Comparison of ENCODE assay signal across 27 cellular contexts in the genomic region with DNA sequence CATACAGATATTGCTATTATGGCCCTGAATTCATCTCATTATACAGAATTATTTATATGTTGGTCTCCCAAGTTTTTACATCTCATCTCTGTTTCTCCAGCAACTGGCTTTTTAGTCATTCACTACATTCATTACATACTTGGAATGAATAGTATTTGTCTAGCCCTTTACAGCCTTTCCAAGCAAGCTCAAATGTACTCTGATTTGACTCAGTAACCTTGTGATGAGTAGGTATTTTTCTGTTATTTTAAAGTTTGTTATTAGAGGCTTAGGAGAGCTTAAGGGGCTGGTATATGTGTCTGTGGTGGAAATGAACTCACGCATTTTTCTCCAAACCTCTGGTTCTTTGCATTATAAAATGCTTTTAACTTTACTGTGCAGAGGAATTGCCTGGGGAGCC.
"Had no signal": no experiment of that assay in that cellular context is flagged by ENCODE, and none has a peak within 500 bp of the region (broad histone marks: within the 10 kb centered on the region; RNA-seq: fewer than 3 reads in every experiment).

No MANE protein-coding gene starts in this region.

- H3K9me3 Mint-ChIP-seq: activated CD4-positive, alpha-beta T cell treated with anti-CD3 and anti-CD28 coated beads, Interleukin-2, amount 10 ng/mL, durations not matched to agents 7 days and 5 days; activated CD8-positive, alpha-beta T cell treated with anti-CD3 and anti-CD28 coated beads for 36 hours; activated naive CD4-positive, alpha-beta T cell treated with anti-CD3 and anti-CD28 coated beads, Interleukin-2, amount 50 U/mL, for 72 hours; activated T-cell treated with anti-CD3 and anti-CD28 coated beads, Interleukin-2, amount 50 U/mL, for 72 hours; dendritic cell treated with granulocyte-macrophage colony-stimulating factor and Interleukin-4, amounts not matched to agents 40 ng/mL and 50 ng/mL, for 4 days; endodermal cell; natural killer cell treated with Interleukin-12 subunit alpha and Interleukin-12 subunit beta and Interleukin-15 and Interleukin-18, amount 100 ng/mL, for 72 hours; stimulated activated memory B cell treated with anti-CD40 and anti-IgM and Interleukin-4, amounts not matched to agents 10 μg/mL and 1 μg/mL and 100 μg/mL, for 72 hours; stimulated activated naive CD8-positive, alpha-beta T cell treated with anti-CD3 and anti-CD28 coated beads, Interleukin-15, amount 100 ng/mL, for 72 hours had no signal

- H3K4me3 ChIP-seq: heart left ventricle, left ventricle myocardium inferior, mucosa of descending colon, tibial artery, upper lobe of right lung had no signal

- H3K27me3 Mint-ChIP-seq: activated CD4-positive, alpha-beta T cell treated with anti-CD3 and anti-CD28 coated beads, Interleukin-2, amount 10 ng/mL, durations not matched to agents 7 days and 5 days; activated CD8-positive, alpha-beta T cell treated with anti-CD3 and anti-CD28 coated beads for 36 hours; dendritic cell treated with granulocyte-macrophage colony-stimulating factor and Interleukin-4, amounts not matched to agents 40 ng/mL and 50 ng/mL, for 4 days; natural killer cell treated with Interleukin-12 subunit alpha and Interleukin-12 subunit beta and Interleukin-15 and Interleukin-18, amount 100 ng/mL, for 72 hours; stimulated activated memory B cell treated with anti-CD40 and anti-IgM and Interleukin-4, amounts not matched to agents 10 μg/mL and 1 μg/mL and 100 μg/mL, for 72 hours; stimulated activated naive CD8-positive, alpha-beta T cell treated with anti-CD3 and anti-CD28 coated beads, Interleukin-15, amount 100 ng/mL, for 72 hours had no signal

- H3K4me1 ChIP-seq: foreskin keratinocyte, heart left ventricle, left ventricle myocardium inferior, upper lobe of right lung had no signal

- H3K36me3 Mint-ChIP-seq: natural killer cell treated with Interleukin-12 subunit alpha and Interleukin-12 subunit beta and Interleukin-15 and Interleukin-18, amount 100 ng/mL, for 72 hours had no signal

- DNase-seq: activated CD4-positive, alpha-beta T cell treated with anti-CD3 and anti-CD28 coated beads for 1 hour; activated CD4-positive, alpha-beta T cell treated with anti-CD3 and anti-CD28 coated beads, Interleukin-2, amount 10 ng/mL, durations not matched to agents 7 days and 5 days; activated CD8-positive, alpha-beta T cell treated with anti-CD3 and anti-CD28 coated beads for 36 hours; activated naive CD4-positive, alpha-beta T cell; activated T-cell treated with anti-CD3 and anti-CD28 coated beads for 4 hours; activated T-cell treated with anti-CD3 and anti-CD28 coated beads, Interleukin-2, amount 50 U/mL, for 72 hours; aorta; brain microvascular endothelial cell; endodermal cell; foreskin keratinocyte; heart left ventricle; left ventricle myocardium inferior; mucosa of descending colon; small intestine; stimulated activated CD4-positive, alpha-beta T cell treated with anti-CD3 and anti-CD28 coated beads, Interleukin-1b, Interleukin-23, amount 100 ng/mL, for 48 hours; stimulated activated CD4-positive, alpha-beta T cell treated with anti-CD3 and anti-CD28 coated beads, Interleukin-4, amount 100 ng/mL, for 4 hours; stimulated activated CD8-positive, alpha-beta memory T cell treated with anti-CD3 and anti-CD28 coated beads, Interleukin-4, amount 100 ng/mL, for 48 hours; stimulated activated naive CD8-positive, alpha-beta T cell treated with anti-CD3 and anti-CD28 coated beads, Interleukin-15, amount 100 ng/mL, for 72 hours; T-helper 2 cell; tibial artery; upper lobe of right lung had no signal

- H3K27ac ChIP-seq: brain microvascular endothelial cell, foreskin keratinocyte, heart left ventricle, left ventricle myocardium inferior, tibial artery, upper lobe of right lung had no signal

- H3K27me3 ChIP-seq: brain microvascular endothelial cell, foreskin keratinocyte, heart left ventricle, tibial artery, upper lobe of right lung had no signal

- H3K9me3 ChIP-seq: heart left ventricle, left ventricle myocardium inferior, mucosa of descending colon, tibial artery, upper lobe of right lung had no signal

- H3K4me3 Mint-ChIP-seq: activated CD4-positive, alpha-beta T cell treated with anti-CD3 and anti-CD28 coated beads, Interleukin-2, amount 10 ng/mL, durations not matched to agents 7 days and 5 days; activated CD8-positive, alpha-beta T cell treated with anti-CD3 and anti-CD28 coated beads for 36 hours; activated T-cell treated with anti-CD3 and anti-CD28 coated beads, Interleukin-2, amount 50 U/mL, for 72 hours; dendritic cell treated with granulocyte-macrophage colony-stimulating factor and Interleukin-4, amounts not matched to agents 40 ng/mL and 50 ng/mL, for 4 days; endodermal cell; natural killer cell treated with Interleukin-12 subunit alpha and Interleukin-12 subunit beta and Interleukin-15 and Interleukin-18, amount 100 ng/mL, for 72 hours; stimulated activated memory B cell treated with anti-CD40 and anti-IgM and Interleukin-4, amounts not matched to agents 10 μg/mL and 1 μg/mL and 100 μg/mL, for 72 hours; stimulated activated naive CD8-positive, alpha-beta T cell treated with anti-CD3 and anti-CD28 coated beads, Interleukin-15, amount 100 ng/mL, for 72 hours had no signal

- H3K36me3 ChIP-seq: brain microvascular endothelial cell had no signal

- H3K4me1 Mint-ChIP-seq: endodermal cell; stimulated activated memory B cell treated with anti-CD40 and anti-IgM and Interleukin-4, amounts not matched to agents 10 μg/mL and 1 μg/mL and 100 μg/mL, for 72 hours had no signal

- H3K27ac Mint-ChIP-seq: activated CD4-positive, alpha-beta T cell treated with anti-CD3 and anti-CD28 coated beads, Interleukin-2, amount 10 ng/mL, durations not matched to agents 7 days and 5 days; activated CD8-positive, alpha-beta T cell treated with anti-CD3 and anti-CD28 coated beads for 36 hours; activated naive CD4-positive, alpha-beta T cell treated with anti-CD3 and anti-CD28 coated beads, Interleukin-2, amount 50 U/mL, for 72 hours; activated T-cell treated with anti-CD3 and anti-CD28 coated beads, Interleukin-2, amount 50 U/mL, for 72 hours; dendritic cell treated with granulocyte-macrophage colony-stimulating factor and Interleukin-4, amounts not matched to agents 40 ng/mL and 50 ng/mL, for 4 days; endodermal cell; natural killer cell treated with Interleukin-12 subunit alpha and Interleukin-12 subunit beta and Interleukin-15 and Interleukin-18, amount 100 ng/mL, for 72 hours; stimulated activated memory B cell treated with anti-CD40 and anti-IgM and Interleukin-4, amounts not matched to agents 10 μg/mL and 1 μg/mL and 100 μg/mL, for 72 hours; stimulated activated naive CD8-positive, alpha-beta T cell treated with anti-CD3 and anti-CD28 coated beads, Interleukin-15, amount 100 ng/mL, for 72 hours had no signal

- ATAC-seq: activated CD8-positive, alpha-beta T cell treated with anti-CD3 and anti-CD28 coated beads for 36 hours; activated naive CD4-positive, alpha-beta T cell treated with anti-CD3 and anti-CD28 coated beads, Interleukin-2, amount 50 U/mL, for 72 hours; activated T-cell treated with anti-CD3 and anti-CD28 coated beads, Interleukin-2, amount 50 U/mL, for 72 hours; esophagus mucosa; foreskin keratinocyte; heart left ventricle; mucosa of descending colon; natural killer cell treated with Interleukin-12 subunit alpha and Interleukin-12 subunit beta and Interleukin-15 and Interleukin-18, amount 100 ng/mL, for 72 hours; sciatic nerve; stimulated activated memory B cell treated with anti-CD40 and anti-IgM and Interleukin-4, amounts not matched to agents 10 μg/mL and 1 μg/mL and 100 μg/mL, for 72 hours; stimulated activated naive CD8-positive, alpha-beta T cell treated with anti-CD3 and anti-CD28 coated beads, Interleukin-15, amount 100 ng/mL, for 72 hours had no signal
